Comparison of ENCODE assay signal across 8 cellular contexts in the genomic region with DNA sequence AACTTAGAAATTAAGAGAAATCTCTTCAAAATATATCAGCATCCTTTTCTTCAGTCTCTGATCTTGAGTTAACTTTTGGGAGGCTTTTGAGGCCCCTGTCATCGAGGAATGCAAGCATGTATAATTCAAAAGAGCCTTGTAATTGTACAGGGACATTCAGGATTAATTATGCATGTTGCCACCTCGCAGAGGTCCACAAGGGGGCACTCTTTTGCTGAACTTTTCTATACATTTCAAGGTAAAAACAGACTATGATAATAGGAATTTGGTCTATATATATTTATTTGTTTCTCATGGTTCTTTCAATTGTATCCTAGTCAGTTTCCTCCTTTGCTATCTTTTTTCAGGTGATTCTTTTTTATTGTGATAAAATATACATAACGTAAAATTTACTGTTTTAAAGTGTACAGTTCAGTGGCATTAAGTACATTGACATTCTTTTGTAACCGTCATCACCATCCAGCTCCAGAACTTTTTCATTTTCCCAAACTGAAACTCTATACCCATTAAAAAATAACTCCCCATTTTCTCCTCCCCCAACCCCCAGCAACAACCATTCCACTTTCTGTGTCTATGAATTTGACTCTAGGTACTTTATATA. TPM values are rescaled to one million over a fixed set of nuclear protein-coding genes. Genes with fewer than 3 reads are reported as not detected.
DNase-seq lines count a peak whose midpoint lies in the region; ATAC-seq and TF ChIP-seq lines count a peak whose summit lies in the region.

No MANE protein-coding gene starts in this region.

- no peak overlapping the region for H3K4me3 Mint-ChIP-seq in activated naive CD4-positive, alpha-beta T cell treated with anti-CD3 and anti-CD28 coated beads for 36 hours

- H3K27ac ChIP-seq in DND-41 (ENCODE audit: low read length) (no peak overlapping the region), left ventricle myocardium inferior (replicated peaks) (no peak overlapping the region), smooth muscle cell (ENCODE audit: low read depth) (no peak overlapping the region)

- no peaks in the 10 kb centered on the region for H3F3A ChIP-seq in smooth muscle cell (ENCODE audit: low read depth)

- H4K20me1 ChIP-seq in DND-41 (ENCODE audit: insufficient read depth, low read length): no peaks in the 10 kb centered on the region
- no peaks in the 10 kb centered on the region for H4K20me1 ChIP-seq in smooth muscle cell (ENCODE audit: low read depth)

- intact Hi-C loops in activated naive CD4-positive, alpha-beta T cell treated with anti-CD3 and anti-CD28 coated beads for 36 hours (cut with micrococcal nuclease): loop anchor here (1.0 to 10.0 kb wide), 4 partner anchors 158 to 768 kb away; no protein-coding TSS in a partner anchor
- intact Hi-C loops in left ventricle myocardium inferior (cut with micrococcal nuclease): no loop called here

- H3K9me3 ChIP-seq in DND-41 (ENCODE audit: insufficient read depth, low read length, severe bottlenecking): no peaks in the 10 kb centered on the region
- no peaks in the 10 kb centered on the region for H3K9me3 ChIP-seq in left ventricle myocardium inferior (replicated peaks)
- H3K9me3 ChIP-seq in smooth muscle cell (replicated peaks; ENCODE audit: low read depth): no peaks in the 10 kb centered on the region

- no peaks in the 10 kb centered on the region for H3K79me2 ChIP-seq in DND-41 (ENCODE audit: insufficient read depth, low read length)
- no peaks in the 10 kb centered on the region for H3K79me2 ChIP-seq in smooth muscle cell (ENCODE audit: low read depth)

- H3K9ac ChIP-seq in DND-41 (ENCODE audit: low read depth, low read length) (no peak overlapping the region), smooth muscle cell (ENCODE audit: low read depth) (no peak overlapping the region)

- no peaks in the 10 kb centered on the region for H3K36me3 Mint-ChIP-seq in activated naive CD4-positive, alpha-beta T cell treated with anti-CD3 and anti-CD28 coated beads for 36 hours (ENCODE audit: low read depth)

- CTCF ChIA-PET in activated naive CD4-positive, alpha-beta T cell treated with anti-CD3 and anti-CD28 coated beads for 36 hours (lab: Charles Lee): interaction anchor here (1.1 to 1.5 kb wide), 3 partner anchors 46 to 159 kb away, joined by 3 to 4 read pairs (median 3); a partner anchor contains a TSS

- peaks cover 16% of the 10 kb centered on the region for H3K27me3 Mint-ChIP-seq in activated naive CD4-positive, alpha-beta T cell treated with anti-CD3 and anti-CD28 coated beads for 36 hours (ENCODE audit: low read depth)

- H3K27me3 ChIP-seq in DND-41 (ENCODE audit: insufficient read depth, low read length, poor library complexity) (no peaks in the 10 kb centered on the region), left ventricle myocardium inferior (ENCODE audit: low read depth) (no peaks in the 10 kb centered on the region), smooth muscle cell (ENCODE audit: low read depth) (no peaks in the 10 kb centered on the region)

- DNase-seq in DND-41: peak; percentile 26
- DNase-seq in OCI-M1 (lab: John Stamatoyannopoulos, UW): peak; percentile 80
- peak; percentile 68 for DNase-seq in activated naive CD4-positive, alpha-beta T cell treated with anti-CD3 and anti-CD28 coated beads for 36 hours
- peak; percentile 30 for DNase-seq in left ventricle myocardium inferior
- no peak for DNase-seq in smooth muscle cell (lab: John Stamatoyannopoulos, UW; ENCODE audit: unreplicated experiment)
- no peak for DNase-seq in mesenteric fat pad (ENCODE audit: low spot score)
- DNase-seq in SKM-1 (lab: John Stamatoyannopoulos, UW; ENCODE audit: unreplicated experiment): no peak

- H3K27ac Mint-ChIP-seq in activated naive CD4-positive, alpha-beta T cell treated with anti-CD3 and anti-CD28 coated beads for 36 hours: no peak overlapping the region

- H2AFZ ChIP-seq in DND-41 (ENCODE audit: low read depth, low read length) (no peak overlapping the region), smooth muscle cell (ENCODE audit: low read depth) (no peak overlapping the region)

- H3K4me3 ChIP-seq in DND-41 (ENCODE audit: low read depth in 1 of 2, low read length in 2 of 2) (no peak overlapping the region), left ventricle myocardium inferior (no peak overlapping the region), smooth muscle cell (no peak overlapping the region)

- no peaks in the 10 kb centered on the region for H3K9me3 Mint-ChIP-seq in activated naive CD4-positive, alpha-beta T cell treated with anti-CD3 and anti-CD28 coated beads for 36 hours

- H3K4me1 ChIP-seq in DND-41 (ENCODE audit: insufficient read depth, low read length) (no peaks in the 10 kb centered on the region), left ventricle myocardium inferior (no peaks in the 10 kb centered on the region), smooth muscle cell (ENCODE audit: low read depth) (no peaks in the 10 kb centered on the region)

- H3K36me3 ChIP-seq in DND-41 (ENCODE audit: insufficient read depth, low read length): no peaks in the 10 kb centered on the region
- no peaks in the 10 kb centered on the region for H3K36me3 ChIP-seq in left ventricle myocardium inferior
- no peaks in the 10 kb centered on the region for H3K36me3 ChIP-seq in smooth muscle cell (ENCODE audit: low read depth)

- peak; percentile 77 for TF ChIP-seq CTCF in DND-41 (IDR thresholded peaks at IDR 0.05; ENCODE audit: borderline replicate concordance, extremely low read depth, low read length, poor library complexity, severe bottlenecking)
- peak; percentile 90 for TF ChIP-seq CTCF in left ventricle myocardium inferior (IDR thresholded peaks at IDR 0.05; ENCODE audit: borderline replicate concordance)
- TF ChIP-seq CTCF in smooth muscle cell (IDR thresholded peaks at IDR 0.05; ENCODE audit: borderline replicate concordance, insufficient read depth, poor library complexity, severe bottlenecking): peak; percentile 93

- WGBS in smooth muscle cell (ENCODE audit: low lambda C conversion rate): 44% methylated on average over 4 of the region's 4 CpGs

- no peak for ATAC-seq in DND-41 (ENCODE audit: insufficient read depth, low read depth)
- peak; percentile 40 for ATAC-seq in HG03060 (IDR thresholded peaks at IDR 0.05; ENCODE audit: low read depth, unreplicated experiment)

- H3K4me1 Mint-ChIP-seq in activated naive CD4-positive, alpha-beta T cell treated with anti-CD3 and anti-CD28 coated beads for 36 hours (ENCODE audit: low read depth): no peaks in the 10 kb centered on the region

- H3K4me2 ChIP-seq in DND-41 (ENCODE audit: insufficient read depth, low read length) (no peak overlapping the region), smooth muscle cell (no peak overlapping the region)

RNA-seq across cellular contexts. Expression of a gene that starts 47.0 kb away (rescaled TPM):
- 1 to 10 TPM; 2.0 to 2.1 TPM for total RNA-seq in activated naive CD4-positive, alpha-beta T cell treated with anti-CD3 and anti-CD28 coated beads for 36 hours
- total RNA-seq in left ventricle myocardium inferior: 5.5 TPM
- 27.4 and 34.4 TPM in 2 replicates for total RNA-seq in smooth muscle cell
- polyA plus RNA-seq in smooth muscle cell: 9.1 and 9.6 TPM in 2 replicates
- total RNA-seq in mesenteric fat pad: 13.0 TPM

Comparison
In these comparisons a context has a peak if more than half of its experiments do, and no peak if none do; other contexts are left out.
1. DNase-seq: peak in DND-41 (single experiment), OCI-M1 (single experiment), activated naive CD4-positive, alpha-beta T cell treated with anti-CD3 and anti-CD28 coated beads for 36 hours (single experiment) and left ventricle myocardium inferior (single experiment); none in smooth muscle cell (single experiment), mesenteric fat pad (single experiment) and SKM-1 (single experiment).
2. Peak in every context shown above with its lines, with median percentiles within 50 percentile points of each other: CTCF ChIP-seq.